7 cellular contexts compared by ENCODE assay signal in the genomic region with DNA sequence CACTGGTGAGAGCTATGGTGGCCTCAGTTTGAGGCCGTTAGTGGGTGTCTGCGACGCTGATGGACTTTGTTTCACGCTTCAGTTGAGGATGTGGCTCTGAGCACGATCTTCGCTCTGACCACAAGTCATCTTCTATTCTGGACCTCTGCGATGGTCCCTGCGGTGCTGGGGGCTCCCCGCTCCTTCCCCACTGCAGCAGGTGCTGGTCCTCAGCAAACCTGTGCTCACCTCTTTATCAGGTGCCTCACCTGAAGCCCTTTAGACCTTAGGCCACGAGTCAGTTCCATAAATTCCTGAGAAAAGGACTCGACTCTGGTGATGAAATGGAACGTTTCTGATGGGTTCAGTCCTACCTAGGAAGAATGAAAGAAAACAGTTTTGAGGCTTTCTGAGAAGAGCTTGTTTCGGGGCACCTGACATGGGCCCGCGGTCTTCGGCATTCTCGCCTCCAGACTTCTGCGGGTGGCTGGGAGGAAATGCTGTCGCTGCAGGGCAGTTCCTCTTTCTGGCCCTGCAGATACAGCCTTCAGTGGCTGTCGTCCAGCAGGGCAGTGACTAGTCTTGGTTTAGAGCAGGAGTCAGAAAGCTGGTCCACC. TPM values are rescaled to one million over a fixed set of nuclear protein-coding genes. Genes with fewer than 3 reads are reported as not detected.
DNase-seq lines count a peak whose midpoint lies in the region; ATAC-seq and TF ChIP-seq lines count a peak whose summit lies in the region.

No MANE protein-coding gene starts in this region.

- H3K27me3 ChIP-seq in mesendoderm (ENCODE audit: insufficient read depth, low read length, poor library complexity): no peaks in the 10 kb centered on the region

- no peaks in the 10 kb centered on the region for H3K9me3 Mint-ChIP-seq in activated CD4-positive, alpha-beta T cell treated with anti-CD3 and anti-CD28 coated beads, Interleukin-2, amount 10 ng/mL, durations not matched to agents 7 days and 5 days
- H3K9me3 Mint-ChIP-seq in natural killer cell (no peaks in the 10 kb centered on the region), chondrocyte (ENCODE audit: low read depth) (no peaks in the 10 kb centered on the region)

- WGBS in mesendoderm (ENCODE audit: extremely low coverage, insufficient coverage, low lambda C conversion rate): no CpG with 5 or more reads among the region's 20 CpGs

- H3K9ac ChIP-seq in mesendoderm (ENCODE audit: low read length): no peak overlapping the region

- no peak overlapping the region for H3K4me3 ChIP-seq in mesendoderm (ENCODE audit: low read length)

- H3K56ac ChIP-seq in mesendoderm (ENCODE audit: low read length): no peak overlapping the region

- no peak overlapping the region for H4K5ac ChIP-seq in mesendoderm (ENCODE audit: low read length)

- no peak overlapping the region for H3K23ac ChIP-seq in mesendoderm (ENCODE audit: low read length)

- H4K8ac ChIP-seq in mesendoderm (ENCODE audit: low read depth, low read length): no peak overlapping the region

- no peak overlapping the region for H2BK5ac ChIP-seq in mesendoderm (ENCODE audit: low read length)

- H3K4me3 Mint-ChIP-seq in activated CD4-positive, alpha-beta T cell treated with anti-CD3 and anti-CD28 coated beads, Interleukin-2, amount 10 ng/mL, durations not matched to agents 7 days and 5 days: peak overlapping the region; percentile 52
- H3K4me3 Mint-ChIP-seq in natural killer cell: peak overlapping the region; percentile 88
- no peak overlapping the region for H3K4me3 Mint-ChIP-seq in chondrocyte (ENCODE audit: unreplicated experiment)

- no peak overlapping the region for H2AK5ac ChIP-seq in mesendoderm (ENCODE audit: low read length)

- H3K4me1 Mint-ChIP-seq in activated CD4-positive, alpha-beta T cell treated with anti-CD3 and anti-CD28 coated beads, Interleukin-2, amount 10 ng/mL, durations not matched to agents 7 days and 5 days: peaks cover 31% of the 10 kb centered on the region
- peaks cover 26 to 33% of the 10 kb centered on the region in 2 donors for H3K4me1 Mint-ChIP-seq in natural killer cell
- H3K4me1 Mint-ChIP-seq in chondrocyte (ENCODE audit: low read depth): peaks cover 11% of the 10 kb centered on the region

- POLR2A ChIA-PET in activated CD4-positive, alpha-beta T cell treated with anti-CD3 and anti-CD28 coated beads, Interleukin-2, amount 10 ng/mL, durations not matched to agents 7 days and 5 days (lab: Charles Lee): no interaction called here

- no peak overlapping the region for H2BK15ac ChIP-seq in mesendoderm (replicated peaks; ENCODE audit: low read depth)

- intact Hi-C loops in natural killer cell (cut with micrococcal nuclease): no loop called here

- peaks cover 6% of the 10 kb centered on the region for H3K36me3 Mint-ChIP-seq in activated CD4-positive, alpha-beta T cell treated with anti-CD3 and anti-CD28 coated beads, Interleukin-2, amount 10 ng/mL, durations not matched to agents 7 days and 5 days (ENCODE audit: low read depth)
- H3K36me3 Mint-ChIP-seq in natural killer cell (no peaks in the 10 kb centered on the region), chondrocyte (ENCODE audit: low read depth) (no peaks in the 10 kb centered on the region)

- H3K79me2 ChIP-seq in mesendoderm (ENCODE audit: control insufficient read depth, insufficient read depth, low read length): peaks cover 30% of the 10 kb centered on the region

- no peak overlapping the region for H2BK120ac ChIP-seq in mesendoderm (ENCODE audit: low read depth, low read length)

- H3K4me1 ChIP-seq in mesendoderm (ENCODE audit: control insufficient read depth, low read depth, low read length): no peaks in the 10 kb centered on the region

- peak; percentile 39 for ATAC-seq in GM18867 (IDR thresholded peaks at IDR 0.05; ENCODE audit: unreplicated experiment)
- peak; percentile 52 for ATAC-seq in HG03064 (IDR thresholded peaks at IDR 0.05; ENCODE audit: low read depth, unreplicated experiment)
- ATAC-seq in natural killer cell: peak; percentile 14 to 49 (median 43)

- DNase-seq in activated CD4-positive, alpha-beta T cell treated with anti-CD3 and anti-CD28 coated beads, Interleukin-2, amount 10 ng/mL, durations not matched to agents 7 days and 5 days: peak; percentile 21
- DNase-seq in natural killer cell: no peak
- no peak for DNase-seq in NCI-H146 (lab: John Stamatoyannopoulos, UW)
- no peak for DNase-seq in chondrocyte (ENCODE audit: low spot score)
- no peak for DNase-seq in mesendoderm

- H3K27ac Mint-ChIP-seq in activated CD4-positive, alpha-beta T cell treated with anti-CD3 and anti-CD28 coated beads, Interleukin-2, amount 10 ng/mL, durations not matched to agents 7 days and 5 days: peak overlapping the region; percentile 71
- H3K27ac Mint-ChIP-seq in natural killer cell: peak overlapping the region; percentile 87 to 94
- no peak overlapping the region for H3K27ac Mint-ChIP-seq in chondrocyte (ENCODE audit: unreplicated experiment)

- H3K27ac ChIP-seq in mesendoderm (ENCODE audit: low read depth, low read length): no peak overlapping the region

- peaks cover 15% of the 10 kb centered on the region for H3K79me1 ChIP-seq in mesendoderm (ENCODE audit: low read length)

- no peak for TF ChIP-seq CTCF in natural killer cell (IDR thresholded peaks at IDR 0.05)
- no peak for TF ChIP-seq CTCF in chondrocyte (IDR thresholded peaks at IDR 0.05)

- no peaks in the 10 kb centered on the region for H3K36me3 ChIP-seq in mesendoderm (ENCODE audit: control insufficient read depth, insufficient read depth, low read length)

- CTCF ChIA-PET in activated CD4-positive, alpha-beta T cell treated with anti-CD3 and anti-CD28 coated beads, Interleukin-2, amount 10 ng/mL, durations not matched to agents 7 days and 5 days (lab: Charles Lee): no interaction called here

- H3K18ac ChIP-seq in mesendoderm (ENCODE audit: low read length): no peak overlapping the region

- no peak overlapping the region for H3K4me2 ChIP-seq in mesendoderm (ENCODE audit: low read length)

- no peak overlapping the region for H3K4ac ChIP-seq in mesendoderm (ENCODE audit: low read depth, low read length)

- no peaks in the 10 kb centered on the region for H3K27me3 Mint-ChIP-seq in activated CD4-positive, alpha-beta T cell treated with anti-CD3 and anti-CD28 coated beads, Interleukin-2, amount 10 ng/mL, durations not matched to agents 7 days and 5 days
- no peaks in the 10 kb centered on the region for H3K27me3 Mint-ChIP-seq in natural killer cell (ENCODE audit: low read depth in 2 of 2)
- no peaks in the 10 kb centered on the region for H3K27me3 Mint-ChIP-seq in chondrocyte (ENCODE audit: low read depth)

RNA-seq across cellular contexts. Expression of a gene that starts 4.7 kb away (rescaled TPM):
- 10 to 100 TPM; 31.6 to 34.4 TPM for total RNA-seq in activated CD4-positive, alpha-beta T cell treated with anti-CD3 and anti-CD28 coated beads, Interleukin-2, amount 10 ng/mL, durations not matched to agents 7 days and 5 days
- total RNA-seq in natural killer cell (10 to 100 TPM; 34.2 to 37.9 (median 36.5) TPM), chondrocyte (27.3 to 29.7 TPM (median 27.4 TPM) in 3 replicates)
- polyA plus RNA-seq in mesendoderm (2013, experiment 1 of 2): 41.6 TPM
- polyA plus RNA-seq in mesendoderm (2013, experiment 2 of 2): 38.7 TPM

RNA-seq across cellular contexts. Expression of a gene that starts 33.0 kb away (rescaled TPM):
- total RNA-seq in activated CD4-positive, alpha-beta T cell treated with anti-CD3 and anti-CD28 coated beads, Interleukin-2, amount 10 ng/mL, durations not matched to agents 7 days and 5 days: 1 to 10 TPM; 1.5 to 1.7 TPM
- total RNA-seq in natural killer cell: 1 to 10 TPM in 2 of 3 donors, under 1 TPM in 1; 0.42 to 1.3 (median 1.2) TPM
- 2.8 to 4.3 TPM (median 3.1 TPM) in 3 replicates for total RNA-seq in chondrocyte
- polyA plus RNA-seq in mesendoderm (2013, experiment 1 of 2): 0.97 TPM
- 1.0 TPM for polyA plus RNA-seq in mesendoderm (2013, experiment 2 of 2)
